Comparison of ENCODE assay signal across 21 cellular contexts in the genomic region with DNA sequence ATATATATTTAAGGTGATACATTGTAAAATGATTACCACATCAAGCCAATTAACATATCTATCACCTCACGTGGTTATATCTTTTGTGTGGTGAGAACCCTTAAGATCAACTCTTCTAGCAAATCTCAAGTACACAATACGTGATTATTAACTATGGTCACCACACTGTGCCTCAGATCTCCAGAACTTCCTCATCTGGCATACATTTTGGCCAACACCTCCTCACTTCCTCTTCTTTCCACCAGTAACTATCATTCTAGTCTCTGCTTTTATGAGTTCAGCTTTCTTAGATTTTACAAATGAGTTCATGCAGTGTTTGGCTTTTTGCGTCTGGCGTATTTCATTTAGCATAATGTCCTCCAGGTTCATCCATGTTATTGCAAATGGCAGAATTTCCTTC. TPM values are rescaled to one million over a fixed set of nuclear protein-coding genes. Genes with fewer than 3 reads are reported as not detected.
A peak's percentile ranks its signal among the peaks of the same experiment; 100 is the strongest.
DNase-seq lines count a peak whose midpoint lies in the region; ATAC-seq and TF ChIP-seq lines count a peak whose summit lies in the region.
"Had no signal": no experiment of that assay in that cellular context is flagged by ENCODE, and none has a peak within 500 bp of the region (broad histone marks: within the 10 kb centered on the region; RNA-seq: fewer than 3 reads in every experiment).

No MANE protein-coding gene starts in this region.

- peaks cover 0 to 2% (median 0%) of the 10 kb centered on the region in 3 donors for H3K27me3 Mint-ChIP-seq in CD14-positive monocyte (ENCODE audit: low read depth in 3 of 3)
- H3K27me3 Mint-ChIP-seq: stimulated activated naive CD8-positive, alpha-beta T cell treated with anti-CD3 and anti-CD28 coated beads, Interleukin-15, amount 100 ng/mL, for 72 hours had no signal

- peaks cover 0 to 2% (median 0%) of the 10 kb centered on the region in 7 donors for H3K9me3 Mint-ChIP-seq in CD14-positive monocyte
- H3K9me3 Mint-ChIP-seq: activated T-cell treated with anti-CD3 and anti-CD28 coated beads, Interleukin-2, amount 50 U/mL, for 4 hours had no signal

- H3K4me3 ChIP-seq in colonic mucosa: no peak overlapping the region
- H3K4me3 ChIP-seq: hepatocyte had no signal

- peak; percentile 15 for ATAC-seq in GM19463 (IDR thresholded peaks at IDR 0.05; ENCODE audit: unreplicated experiment)
- ATAC-seq: activated T-cell treated with anti-CD3 and anti-CD28 coated beads, Interleukin-2, amount 50 U/mL, for 4 hours; stimulated activated naive CD8-positive, alpha-beta T cell treated with anti-CD3 and anti-CD28 coated beads, Interleukin-15, amount 100 ng/mL, for 72 hours had no signal

- peaks cover 19% of the 10 kb centered on the region for H3K4me1 ChIP-seq in colonic mucosa
- H3K4me1 ChIP-seq: parathyroid adenoma had no signal

- H3K36me3 ChIP-seq in colonic mucosa: no peaks in the 10 kb centered on the region

- no peak overlapping the region for H3K9ac ChIP-seq in colonic mucosa (ENCODE audit: low read depth in 2 of 2, low read length in 2 of 2)
- H3K9ac ChIP-seq: parathyroid adenoma had no signal

- peaks cover 78% of the 10 kb centered on the region for H3K4me1 Mint-ChIP-seq in CD14-positive monocyte

- H3K27me3 ChIP-seq in colonic mucosa: no peaks in the 10 kb centered on the region
- H3K27me3 ChIP-seq: hepatocyte had no signal

- H3K9me3 ChIP-seq in colonic mucosa: no peaks in the 10 kb centered on the region

- peaks cover 0 to 4% of the 10 kb centered on the region in 2 donors for H3K36me3 Mint-ChIP-seq in CD14-positive monocyte

- no peak overlapping the region for H3K27ac ChIP-seq in colonic mucosa
- H3K27ac ChIP-seq: hepatocyte, parathyroid adenoma had no signal

- no peak for TF ChIP-seq CTCF in CD14-positive monocyte (IDR thresholded peaks at IDR 0.05)
- no peak for TF ChIP-seq CTCF in colonic mucosa (IDR thresholded peaks at IDR 0.05)
- TF ChIP-seq CTCF in GM20000 (IDR thresholded peaks at IDR 0.05; ENCODE audit: extremely low read depth, missing control alignments): no peak

- peak overlapping the region in 1 of 2 donors; percentile 39 for H3K4me3 Mint-ChIP-seq in CD14-positive monocyte
- H3K4me3 Mint-ChIP-seq: activated T-cell treated with anti-CD3 and anti-CD28 coated beads, Interleukin-2, amount 50 U/mL, for 4 hours; stimulated activated naive CD8-positive, alpha-beta T cell treated with anti-CD3 and anti-CD28 coated beads, Interleukin-15, amount 100 ng/mL, for 72 hours had no signal

- DNase-seq in CD14-positive monocyte (ENCODE audit: low spot score) (peak; percentile 62), NOMO-1 treated with dmso at 0.1 percent for 144 hours (lab: John Stamatoyannopoulos, UW; ENCODE audit: unreplicated experiment) (peak; percentile 60), colonic mucosa (peak; percentile 7), GM20000 (ENCODE audit: low spot score) (no peak), epidermal melanocyte (ENCODE audit: insufficient read length, low spot score) (no peak)
- no peak for DNase-seq in activated CD4-positive, alpha-beta T cell treated with anti-CD3 and anti-CD28 coated beads, Interleukin-2, amount 50 U/mL, for 4 hours
- DNase-seq in activated naive CD4-positive, alpha-beta T cell treated with anti-CD3 and anti-CD28 coated beads, Interleukin-2, amount 50 U/mL, for 16 hours: no peak
- DNase-seq: ACHN; activated CD4-positive, alpha-beta T cell treated with anti-CD3 and anti-CD28 coated beads, Interleukin-2, amount 50 U/mL, for 48 hours; activated T-cell treated with anti-CD3 and anti-CD28 coated beads, Interleukin-2, amount 50 U/mL, for 4 hours; NCI-H2107; NCI-H82; Right ventricle myocardium superior; stimulated activated naive CD8-positive, alpha-beta T cell treated with anti-CD3 and anti-CD28 coated beads, Interleukin-15, amount 100 ng/mL, for 72 hours; T-helper 9 cell had no signal

- peak overlapping the region; percentile 18 to 90 (median 82) for H3K27ac Mint-ChIP-seq in CD14-positive monocyte
- H3K27ac Mint-ChIP-seq: stimulated activated naive CD8-positive, alpha-beta T cell treated with anti-CD3 and anti-CD28 coated beads, Interleukin-15, amount 100 ng/mL, for 72 hours had no signal

- intact Hi-C loops in CD14-positive monocyte (cut with micrococcal nuclease) (loop anchor here in 1 of 2 donors (5.0 kb wide), 1 partner anchor 136 kb away; no protein-coding TSS in a partner anchor), colonic mucosa (cut with DNase I) (no loop called here)

RNA-seq across cellular contexts. Expression of a gene that starts 35.9 kb away (rescaled TPM):
- not detected for polyA plus RNA-seq in CD14-positive monocyte
- total RNA-seq in colonic mucosa: not detected
- total RNA-seq: activated T-cell treated with anti-CD3 and anti-CD28 coated beads, Interleukin-2, amount 50 U/mL, for 4 hours; hepatocyte; kidney epithelial cell; M059J; Right ventricle myocardium superior; ureter had no signal
- polyA plus RNA-seq: hepatocyte had no signal

RNA-seq across cellular contexts. Expression of a gene that starts 57.5 kb away (rescaled TPM):
- 10 to 100 TPM; 15.9 to 27.3 TPM for polyA plus RNA-seq in CD14-positive monocyte
- 10 to 100 TPM in 1 of 2 donors, 1 to 10 TPM in 1; 9.7 to 16.9 TPM for total RNA-seq in colonic mucosa

Comparison
In these comparisons a context has a peak if more than half of its experiments do, and no peak if none do; other contexts are left out.
1. DNase-seq: peak in CD14-positive monocyte (single experiment), NOMO-1 treated with dmso at 0.1 percent for 144 hours (single experiment) and colonic mucosa (single experiment); none in GM20000 (single experiment), epidermal melanocyte (single experiment), activated CD4-positive, alpha-beta T cell treated with anti-CD3 and anti-CD28 coated beads, Interleukin-2, amount 50 U/mL, for 4 hours (0 of 2) and activated naive CD4-positive, alpha-beta T cell treated with anti-CD3 and anti-CD28 coated beads, Interleukin-2, amount 50 U/mL, for 16 hours (single experiment).